In the genomic region with DNA sequence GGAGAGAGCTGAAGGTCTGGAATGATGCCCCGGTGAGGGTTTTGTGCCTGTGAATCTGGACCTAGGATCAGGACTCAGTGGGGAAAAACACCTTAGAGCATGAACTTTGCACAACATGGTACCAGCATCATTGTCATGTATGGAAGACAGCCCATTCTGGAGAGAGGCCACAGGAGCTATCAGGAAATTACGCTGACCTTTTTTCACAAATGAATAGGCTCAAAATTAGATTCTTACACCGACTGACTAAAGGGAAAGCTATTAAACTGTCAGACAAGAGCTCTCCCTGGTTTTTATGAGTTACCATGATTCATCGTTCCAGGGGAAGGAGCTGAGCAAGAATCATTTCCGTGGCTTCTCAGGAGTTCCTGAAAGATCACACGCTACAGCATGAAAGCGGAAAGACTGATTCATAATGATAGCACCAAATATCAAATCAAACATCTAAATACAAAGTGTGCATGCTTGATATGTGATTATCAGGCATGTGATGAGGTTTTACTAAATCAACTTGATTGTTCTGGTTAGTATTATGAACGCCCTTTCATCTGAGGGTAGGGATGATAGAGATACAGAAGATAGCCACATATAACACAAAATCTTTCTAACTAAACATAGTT, we compare ENCODE assay signal across 9 cellular contexts.
A peak's percentile ranks its signal among the peaks of the same experiment; 100 is the strongest.
DNase-seq lines count a peak whose midpoint lies in the region; ATAC-seq and TF ChIP-seq lines count a peak whose summit lies in the region.
"Had no signal": no experiment of that assay in that cellular context is flagged by ENCODE, and none has a peak within 500 bp of the region (broad histone marks: within the 10 kb centered on the region; RNA-seq: fewer than 3 reads in every experiment).

No MANE protein-coding gene starts in this region.

- H3K4me2 ChIP-seq in smooth muscle cell = peak overlapping the region; percentile 64
- H3K4me2 ChIP-seq: BLaER1 had no signal

- no peak overlapping the region for H2AFZ ChIP-seq in smooth muscle cell (ENCODE audit: low read depth)

- H3K27ac Mint-ChIP-seq in activated CD4-positive, alpha-beta T cell treated with anti-CD3 and anti-CD28 coated beads for 36 hours = peak overlapping the region; percentile 53

- no peak overlapping the region for H3K4me3 ChIP-seq in RWPE2 (ENCODE audit: severe bottlenecking)
- H3K4me3 ChIP-seq in smooth muscle cell = no peak overlapping the region
- no peak overlapping the region for H3K4me3 ChIP-seq in ovary
- H3K4me3 ChIP-seq: BLaER1 had no signal

- peaks cover 26% of the 10 kb centered on the region for H3K4me1 Mint-ChIP-seq in activated CD4-positive, alpha-beta T cell treated with anti-CD3 and anti-CD28 coated beads for 36 hours

- intact Hi-C loops in activated CD4-positive, alpha-beta T cell treated with anti-CD3 and anti-CD28 coated beads for 36 hours (cut with DNase I, micrococcal nuclease) = loop anchor here (1.0 to 2.0 kb wide), 7 partner anchors 19 to 575 kb away; no protein-coding TSS in a partner anchor
- intact Hi-C loops in ovary (cut with DNase I) = loop anchor here in 1 of 4 donors (10.0 kb wide), 1 partner anchor 237 kb away; a partner anchor contains a TSS

- H3K4me1 ChIP-seq in RWPE2 (ENCODE audit: insufficient read depth, poor library complexity, severe bottlenecking) = peaks cover 25% of the 10 kb centered on the region
- H3K4me1 ChIP-seq in smooth muscle cell (ENCODE audit: low read depth) = peaks cover 18% of the 10 kb centered on the region
- H3K4me1 ChIP-seq in ovary (ENCODE audit: insufficient read depth) = peaks cover 4% of the 10 kb centered on the region
- H3K4me1 ChIP-seq: BLaER1 had no signal

- H3K27me3 Mint-ChIP-seq in activated CD4-positive, alpha-beta T cell treated with anti-CD3 and anti-CD28 coated beads for 36 hours = no peaks in the 10 kb centered on the region

- H3K79me2 ChIP-seq in smooth muscle cell (ENCODE audit: low read depth) = no peaks in the 10 kb centered on the region

- H3K27me3 ChIP-seq in RWPE2 (ENCODE audit: insufficient read depth, poor library complexity, severe bottlenecking) (no peaks in the 10 kb centered on the region), smooth muscle cell (ENCODE audit: low read depth) (no peaks in the 10 kb centered on the region), ovary (no peaks in the 10 kb centered on the region)
- H3K27me3 ChIP-seq: BLaER1 had no signal

- CTCF ChIA-PET in activated CD4-positive, alpha-beta T cell treated with anti-CD3 and anti-CD28 coated beads for 36 hours (lab: Charles Lee) = interaction anchor here (0.8 to 0.9 kb wide), 3 partner anchors 9 to 27 kb away, joined by 3 to 5 read pairs (median 3); no protein-coding TSS in a partner anchor

- no peak for TF ChIP-seq POLR2A in ovary (IDR thresholded peaks at IDR 0.05)

- peak; percentile 97 for ATAC-seq in activated CD4-positive, alpha-beta T cell treated with anti-CD3 and anti-CD28 coated beads for 36 hours
- peak; percentile 90 for ATAC-seq in RWPE2 (ENCODE audit: low read depth)
- no peak for ATAC-seq in GM21526 (IDR thresholded peaks at IDR 0.05; ENCODE audit: low FRiP score, unreplicated experiment)

- DNase-seq in activated CD4-positive, alpha-beta T cell treated with anti-CD3 and anti-CD28 coated beads for 36 hours = peak; percentile 38
- DNase-seq in activated CD4-positive, alpha-beta T cell treated with anti-CD3 and anti-CD28 coated beads, Interleukin-2, amount 50 U/mL, for 1 hour = no peak
- no peak for DNase-seq in RWPE2 (ENCODE audit: low spot score)
- DNase-seq in epidermal melanocyte (ENCODE audit: insufficient read length, low spot score) = peak; percentile 64
- no peak for DNase-seq in smooth muscle cell (lab: John Stamatoyannopoulos, UW; ENCODE audit: unreplicated experiment)
- DNase-seq in ovary = no peak
- no peak for DNase-seq in OCI-M1 (lab: John Stamatoyannopoulos, UW)

- H4K20me1 ChIP-seq in smooth muscle cell (ENCODE audit: low read depth) = no peaks in the 10 kb centered on the region
- H4K20me1 ChIP-seq: BLaER1 had no signal

- TF ChIP-seq CTCF in RWPE2 (IDR thresholded peaks at IDR 0.05; ENCODE audit: poor library complexity, severe bottlenecking) = no peak
- no peak for TF ChIP-seq CTCF in smooth muscle cell (IDR thresholded peaks at IDR 0.05; ENCODE audit: borderline replicate concordance, insufficient read depth, poor library complexity, severe bottlenecking)
- TF ChIP-seq CTCF in ovary (IDR thresholded peaks at IDR 0.05) = no peak

- H3K4me3 Mint-ChIP-seq in activated CD4-positive, alpha-beta T cell treated with anti-CD3 and anti-CD28 coated beads for 36 hours = peak overlapping the region; percentile 11

- peaks cover 2% of the 10 kb centered on the region for H3K9me3 Mint-ChIP-seq in activated CD4-positive, alpha-beta T cell treated with anti-CD3 and anti-CD28 coated beads for 36 hours (ENCODE audit: low read depth)

- H3K36me3 ChIP-seq in RWPE2 (ENCODE audit: low read depth) (no peaks in the 10 kb centered on the region), smooth muscle cell (ENCODE audit: low read depth) (no peaks in the 10 kb centered on the region), ovary (no peaks in the 10 kb centered on the region)
- H3K36me3 ChIP-seq: BLaER1 had no signal

- H3K36me3 Mint-ChIP-seq in activated CD4-positive, alpha-beta T cell treated with anti-CD3 and anti-CD28 coated beads for 36 hours (ENCODE audit: low read depth) = no peaks in the 10 kb centered on the region

- WGBS in smooth muscle cell (ENCODE audit: low lambda C conversion rate) = 8% methylated on average over 8 of the region's 8 CpGs
- 52 to 66% (median 61%) methylated on average over 8 of the region's 8 CpGs for WGBS in ovary, 3 donors

- H3K9ac ChIP-seq in smooth muscle cell (ENCODE audit: low read depth) = peak overlapping the region; percentile 36
- H3K9ac ChIP-seq: BLaER1 had no signal

- H3K27ac ChIP-seq in RWPE2 (ENCODE audit: poor library complexity, severe bottlenecking) (peak overlapping the region; percentile 98), smooth muscle cell (ENCODE audit: low read depth) (peak overlapping the region; percentile 91), ovary (no peak overlapping the region)
- H3K27ac ChIP-seq: BLaER1 had no signal

- no peaks in the 10 kb centered on the region for H3K9me3 ChIP-seq in RWPE2 (ENCODE audit: severe bottlenecking)
- no peaks in the 10 kb centered on the region for H3K9me3 ChIP-seq in smooth muscle cell (replicated peaks; ENCODE audit: low read depth)
- no peaks in the 10 kb centered on the region for H3K9me3 ChIP-seq in ovary
- H3K9me3 ChIP-seq: BLaER1 had no signal

- POLR2A ChIA-PET in activated CD4-positive, alpha-beta T cell treated with anti-CD3 and anti-CD28 coated beads for 36 hours (lab: Charles Lee) = interaction anchor here (0.6 kb wide), 2 partner anchors 8 to 24 kb away, joined by 4 read pairs; no protein-coding TSS in a partner anchor

- TF ChIP-seq EP300 in ovary (IDR thresholded peaks at IDR 0.05) = no peak

- peaks cover 18% of the 10 kb centered on the region for H3F3A ChIP-seq in smooth muscle cell (ENCODE audit: low read depth)

Comparison
In these comparisons a context has a peak if more than half of its experiments do, and no peak if none do; other contexts are left out.
1. DNase-seq: peak in activated CD4-positive, alpha-beta T cell treated with anti-CD3 and anti-CD28 coated beads for 36 hours (single experiment) and epidermal melanocyte (single experiment); none in activated CD4-positive, alpha-beta T cell treated with anti-CD3 and anti-CD28 coated beads, Interleukin-2, amount 50 U/mL, for 1 hour (single experiment), RWPE2 (single experiment), smooth muscle cell (single experiment), ovary (0 of 5) and OCI-M1 (single experiment).
2. H3K27ac ChIP-seq: peak in RWPE2 (single experiment) and smooth muscle cell (single experiment); none in ovary (0 of 2).